23 cellular contexts compared by ENCODE assay signal in genomic region chr14:90720336-90720735, GRCh38.
A peak's percentile ranks its signal among the peaks of the same experiment; 100 is the strongest.
DNase-seq lines count a peak whose midpoint lies in the region; ATAC-seq, FAIRE-seq and TF ChIP-seq lines count a peak whose summit lies in the region.
"Had no signal": no experiment of that assay in that cellular context is flagged by ENCODE, and none has a peak within 500 bp of the region (broad histone marks: within the 10 kb centered on the region; RNA-seq: fewer than 3 reads in every experiment).

No MANE protein-coding gene starts in this region.

- peaks cover 0 to 15% (median 0%) of the 10 kb centered on the region in 9 donors for H3K36me3 ChIP-seq in heart right ventricle
- H3K36me3 ChIP-seq: transverse colon had no signal

- intact Hi-C loops in heart right ventricle (cut with DNase I) (loop anchor here in 1 of 10 donors (1.0 kb wide), 1 partner anchor 38 kb away; no protein-coding TSS in a partner anchor), posterior cingulate gyrus (cut with DNase I) (no loop called here)

- no peaks in the 10 kb centered on the region for H3K9me3 ChIP-seq in heart right ventricle
- H3K9me3 ChIP-seq: BLaER1, transverse colon had no signal

- H3K4me3 ChIP-seq in heart right ventricle = no peak overlapping the region
- H3K4me3 ChIP-seq: BLaER1, skin epidermis, transverse colon had no signal

- H3K27me3 ChIP-seq in heart right ventricle = no peaks in the 10 kb centered on the region
- H3K27me3 ChIP-seq: BLaER1, transverse colon had no signal

- FAIRE-seq in D721Med (lab: Jason Lieb, UNC) = no peak
- FAIRE-seq: colon, keratinocyte, RCC 7860 had no signal

- ATAC-seq in heart right ventricle = peak; percentile 69 to 93 (median 80)
- ATAC-seq: HCT116 had no signal

- peaks cover 0 to 35% (median 17%) of the 10 kb centered on the region in 9 donors for H3K4me1 ChIP-seq in heart right ventricle
- H3K4me1 ChIP-seq: transverse colon had no signal

- DNase-seq in LHCN-M2 (ENCODE audit: low read depth) (peak; percentile 5), heart right ventricle (peak in 1 of 2 donors; percentile 29), posterior cingulate gyrus (peak in 6 of 10 donors; percentile 22 to 92 (median 46)), activated T-cell treated with anti-CD3 and anti-CD28 coated beads for 4 hours (no peak), NCI-H510A treated with DMSO at 0.1 percent for 48 hours (lab: John Stamatoyannopoulos, UW) (no peak), retina (no peak), D721Med (ENCODE audit: insufficient read length, low spot score) (no peak)
- DNase-seq: activated B cell treated with CpG ODN at 0.5 μM for 24 hours; activated effector memory CD4-positive, alpha-beta T cell treated with Interleukin-2 at 50 U/mL for 16 hours; amniotic stem cell; glutamatergic neuron; NCI-H2107; NCI-H748 treated with DMSO at 0.1 percent for 48 hours; stimulated activated CD4-positive, alpha-beta T cell treated with anti-CD3 and anti-CD28 coated beads, Interleukin-4, amount 100 ng/mL, for 4 hours; SW 1271; transverse colon had no signal

- TF ChIP-seq CTCF in VCaP (conservative IDR thresholded peaks at IDR 0.05) = no peak
- peak in 4 of 9 donors; percentile 14 to 44 (median 26) for TF ChIP-seq CTCF in heart right ventricle (IDR thresholded peaks at IDR 0.05)
- no peak for TF ChIP-seq CTCF in D721Med (IDR thresholded peaks at IDR 0.05; ENCODE audit: insufficient read depth, missing control alignments)

- H3K27ac ChIP-seq in VCaP (peak overlapping the region; percentile 99), heart right ventricle (peak overlapping the region in 1 of 10 donors; percentile 34)
- H3K27ac ChIP-seq: BLaER1, skin epidermis, transverse colon had no signal

- 36 to 47% methylated on average over 7 of the region's 7 CpGs for WGBS in heart right ventricle, 2 donors

Comparison
In these comparisons a context has a peak if more than half of its experiments do, and no peak if none do; other contexts are left out.
1. DNase-seq: peak in LHCN-M2 (single experiment) and posterior cingulate gyrus (6 of 10); none in activated T-cell treated with anti-CD3 and anti-CD28 coated beads for 4 hours (single experiment), NCI-H510A treated with DMSO at 0.1 percent for 48 hours (single experiment), retina (single experiment) and D721Med (single experiment).